Comparison of ENCODE assay signal across 1 cellular context in the genomic region with DNA sequence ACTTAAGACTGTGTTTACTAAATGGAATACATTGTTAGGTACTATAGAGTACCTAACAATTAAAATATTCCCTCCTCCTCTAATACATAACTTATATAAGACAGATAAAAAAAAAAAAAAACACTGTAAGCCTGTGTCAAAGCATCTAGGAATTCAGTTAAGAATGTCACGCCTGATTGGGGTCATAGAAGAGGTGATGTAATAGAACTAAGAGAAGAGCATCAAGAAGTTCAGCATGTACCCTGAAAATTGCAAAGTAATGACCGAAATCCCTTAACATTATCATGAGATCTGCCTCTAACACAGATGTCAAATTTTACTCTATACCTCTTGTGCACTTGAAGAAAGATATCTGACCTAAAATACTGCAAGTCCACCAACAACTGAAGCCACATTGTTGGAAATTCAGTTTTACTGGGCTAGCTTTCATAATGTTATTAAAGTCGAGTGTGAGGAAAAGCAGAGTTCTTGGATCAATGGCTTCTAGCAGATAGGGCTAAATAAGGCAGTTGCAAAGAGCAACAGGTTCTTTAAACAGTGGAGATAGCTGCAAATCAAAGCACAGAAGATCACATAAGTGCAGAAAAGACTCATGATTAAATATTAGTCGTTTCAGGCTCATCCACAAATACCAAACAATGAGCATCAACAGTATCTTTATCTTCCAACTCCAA.
TF ChIP-seq lines count a peak whose summit lies in the region.

No MANE protein-coding gene starts in this region.

TF ChIP-seq in GM23338, 12 proteins besides CTCF, POLR2A, EP300 and RAD21 (continued from another document):
- TF ChIP-seq, protein P1, sequence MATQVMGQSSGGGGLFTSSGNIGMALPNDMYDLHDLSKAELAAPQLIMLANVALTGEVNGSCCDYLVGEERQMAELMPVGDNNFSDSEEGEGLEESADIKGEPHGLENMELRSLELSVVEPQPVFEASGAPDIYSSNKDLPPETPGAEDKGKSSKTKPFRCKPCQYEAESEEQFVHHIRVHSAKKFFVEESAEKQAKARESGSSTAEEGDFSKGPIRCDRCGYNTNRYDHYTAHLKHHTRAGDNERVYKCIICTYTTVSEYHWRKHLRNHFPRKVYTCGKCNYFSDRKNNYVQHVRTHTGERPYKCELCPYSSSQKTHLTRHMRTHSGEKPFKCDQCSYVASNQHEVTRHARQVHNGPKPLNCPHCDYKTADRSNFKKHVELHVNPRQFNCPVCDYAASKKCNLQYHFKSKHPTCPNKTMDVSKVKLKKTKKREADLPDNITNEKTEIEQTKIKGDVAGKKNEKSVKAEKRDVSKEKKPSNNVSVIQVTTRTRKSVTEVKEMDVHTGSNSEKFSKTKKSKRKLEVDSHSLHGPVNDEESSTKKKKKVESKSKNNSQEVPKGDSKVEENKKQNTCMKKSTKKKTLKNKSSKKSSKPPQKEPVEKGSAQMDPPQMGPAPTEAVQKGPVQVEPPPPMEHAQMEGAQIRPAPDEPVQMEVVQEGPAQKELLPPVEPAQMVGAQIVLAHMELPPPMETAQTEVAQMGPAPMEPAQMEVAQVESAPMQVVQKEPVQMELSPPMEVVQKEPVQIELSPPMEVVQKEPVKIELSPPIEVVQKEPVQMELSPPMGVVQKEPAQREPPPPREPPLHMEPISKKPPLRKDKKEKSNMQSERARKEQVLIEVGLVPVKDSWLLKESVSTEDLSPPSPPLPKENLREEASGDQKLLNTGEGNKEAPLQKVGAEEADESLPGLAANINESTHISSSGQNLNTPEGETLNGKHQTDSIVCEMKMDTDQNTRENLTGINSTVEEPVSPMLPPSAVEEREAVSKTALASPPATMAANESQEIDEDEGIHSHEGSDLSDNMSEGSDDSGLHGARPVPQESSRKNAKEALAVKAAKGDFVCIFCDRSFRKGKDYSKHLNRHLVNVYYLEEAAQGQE (IDR thresholded peaks at IDR 0.05; ENCODE audit: unreplicated experiment), result no peak
- TF ChIP-seq POLR2AphosphoS5 (IDR thresholded peaks at IDR 0.05; ENCODE audit: low read depth) (no peak), EZH2phosphoT487 (IDR thresholded peaks at IDR 0.05; ENCODE audit: unreplicated experiment) (no peak)
